In the genomic region with DNA sequence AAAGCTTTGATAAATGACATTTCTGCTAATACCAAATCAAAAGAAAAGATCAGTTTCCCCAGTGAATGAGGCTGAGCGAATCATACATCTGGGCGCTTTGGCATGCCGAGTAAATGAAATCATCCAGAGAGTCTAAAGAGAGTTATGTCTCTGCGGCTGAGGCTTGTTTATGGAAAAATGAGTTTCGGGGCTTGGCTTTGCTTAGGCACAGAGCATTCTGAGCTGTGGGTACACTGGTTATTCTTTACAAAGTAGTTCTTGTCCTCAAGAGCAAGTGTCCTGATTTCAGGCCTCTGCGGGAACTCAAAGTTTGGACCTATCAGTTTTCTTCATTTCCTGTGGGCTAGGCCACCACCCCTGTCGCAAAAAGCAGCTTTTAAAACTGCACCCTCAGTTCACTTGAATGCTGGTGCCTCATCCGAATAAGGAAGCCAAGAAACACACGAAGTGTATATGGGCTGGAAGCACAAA, we compare ENCODE assay signal across 9 cellular contexts.
DNase-seq lines count a peak whose midpoint lies in the region; FAIRE-seq and TF ChIP-seq lines count a peak whose summit lies in the region.
"Had no signal": no experiment of that assay in that cellular context is flagged by ENCODE, and none has a peak within 500 bp of the region (broad histone marks: within the 10 kb centered on the region; RNA-seq: fewer than 3 reads in every experiment).

No MANE protein-coding gene starts in this region.

- no peaks in the 10 kb centered on the region for H3K36me3 ChIP-seq in mesodermal cell (ENCODE audit: control insufficient read depth, insufficient read depth, low read length)
- no peaks in the 10 kb centered on the region for H3K36me3 ChIP-seq in tibial artery

- no peak overlapping the region for H3K27ac Mint-ChIP-seq in activated CD4-positive, alpha-beta memory T cell treated with anti-CD3 and anti-CD28 coated beads for 36 hours

- peaks cover 20% of the 10 kb centered on the region for H3K4me1 ChIP-seq in mesodermal cell (ENCODE audit: control insufficient read depth, insufficient read depth, low read length, poor library complexity, severe bottlenecking)
- peaks cover 0 to 78% (median 50%) of the 10 kb centered on the region in 4 donors for H3K4me1 ChIP-seq in tibial artery

- peak overlapping the region; percentile 54 for H3K27ac ChIP-seq in mesodermal cell (ENCODE audit: low read depth, low read length, severe bottlenecking)
- peak overlapping the region; percentile 81 to 87 for H3K27ac ChIP-seq in tibial artery

- no peaks in the 10 kb centered on the region for H3K36me3 Mint-ChIP-seq in activated CD4-positive, alpha-beta memory T cell treated with anti-CD3 and anti-CD28 coated beads for 36 hours

- TF ChIP-seq CTCF in choroid plexus epithelial cell (conservative IDR thresholded peaks at IDR 0.05; ENCODE audit: low read depth, low read length) (no peak), tibial artery (IDR thresholded peaks at IDR 0.05) (no peak)

- WGBS in mesodermal cell (ENCODE audit: insufficient coverage in 2 of 2), 2 experiments: 90 to 93% methylated on average over 9 of the region's 9 CpGs

- CTCF ChIA-PET in activated CD4-positive, alpha-beta memory T cell treated with anti-CD3 and anti-CD28 coated beads for 36 hours (lab: Charles Lee): no interaction called here

- no peaks in the 10 kb centered on the region for H3K9me3 Mint-ChIP-seq in activated CD4-positive, alpha-beta memory T cell treated with anti-CD3 and anti-CD28 coated beads for 36 hours

- no peak overlapping the region for H3K4me3 ChIP-seq in choroid plexus epithelial cell (ENCODE audit: low read depth, low read length)
- no peak overlapping the region for H3K4me3 ChIP-seq in mesodermal cell (ENCODE audit: extremely low read depth, insufficient read depth, low read length, poor library complexity, severe bottlenecking)
- peak overlapping the region in 1 of 2 donors; percentile 14 for H3K4me3 ChIP-seq in tibial artery

- no peak overlapping the region for H3K4me3 Mint-ChIP-seq in activated CD4-positive, alpha-beta memory T cell treated with anti-CD3 and anti-CD28 coated beads for 36 hours

- DNase-seq in M059J (ENCODE audit: low read depth) (peak; percentile 72), choroid plexus epithelial cell (ENCODE audit: low read depth) (peak; percentile 82), tibial artery (peak; percentile 76 to 85), GM19239 (ENCODE audit: insufficient read length, low spot score) (no peak), GOT3 (lab: John Stamatoyannopoulos, UW) (no peak)
- no peak for DNase-seq in activated CD4-positive, alpha-beta memory T cell treated with anti-CD3 and anti-CD28 coated beads for 36 hours
- DNase-seq: effector CD4-positive, alpha-beta T cell; NCI-H1930 had no signal

- intact Hi-C loops in tibial artery (cut with DNase I; ENCODE audit: low total_unique reads): no loop called here
- intact Hi-C loops in activated CD4-positive, alpha-beta memory T cell treated with anti-CD3 and anti-CD28 coated beads for 36 hours (cut with micrococcal nuclease): no loop called here

- POLR2A ChIA-PET in activated CD4-positive, alpha-beta memory T cell treated with anti-CD3 and anti-CD28 coated beads for 36 hours (lab: Charles Lee): no interaction called here

- no peak for FAIRE-seq in GM19239 (lab: Jason Lieb, UNC)

- H3K27me3 ChIP-seq in tibial artery: no peaks in the 10 kb centered on the region

- peaks cover 22% of the 10 kb centered on the region for H3K4me1 Mint-ChIP-seq in activated CD4-positive, alpha-beta memory T cell treated with anti-CD3 and anti-CD28 coated beads for 36 hours (ENCODE audit: low read depth)

- H3K9me3 ChIP-seq in mesodermal cell (ENCODE audit: control insufficient read depth, low read length) (no peaks in the 10 kb centered on the region), tibial artery (no peaks in the 10 kb centered on the region)

- H3K27me3 Mint-ChIP-seq in activated CD4-positive, alpha-beta memory T cell treated with anti-CD3 and anti-CD28 coated beads for 36 hours: no peaks in the 10 kb centered on the region

Comparison
In these comparisons a context has a peak if more than half of its experiments do, and no peak if none do; other contexts are left out.
1. DNase-seq: peak in M059J (single experiment), choroid plexus epithelial cell (single experiment) and tibial artery (2 of 2); none in activated CD4-positive, alpha-beta memory T cell treated with anti-CD3 and anti-CD28 coated beads for 36 hours (single experiment), GM19239 (single experiment) and GOT3 (single experiment).